In the genomic region with DNA sequence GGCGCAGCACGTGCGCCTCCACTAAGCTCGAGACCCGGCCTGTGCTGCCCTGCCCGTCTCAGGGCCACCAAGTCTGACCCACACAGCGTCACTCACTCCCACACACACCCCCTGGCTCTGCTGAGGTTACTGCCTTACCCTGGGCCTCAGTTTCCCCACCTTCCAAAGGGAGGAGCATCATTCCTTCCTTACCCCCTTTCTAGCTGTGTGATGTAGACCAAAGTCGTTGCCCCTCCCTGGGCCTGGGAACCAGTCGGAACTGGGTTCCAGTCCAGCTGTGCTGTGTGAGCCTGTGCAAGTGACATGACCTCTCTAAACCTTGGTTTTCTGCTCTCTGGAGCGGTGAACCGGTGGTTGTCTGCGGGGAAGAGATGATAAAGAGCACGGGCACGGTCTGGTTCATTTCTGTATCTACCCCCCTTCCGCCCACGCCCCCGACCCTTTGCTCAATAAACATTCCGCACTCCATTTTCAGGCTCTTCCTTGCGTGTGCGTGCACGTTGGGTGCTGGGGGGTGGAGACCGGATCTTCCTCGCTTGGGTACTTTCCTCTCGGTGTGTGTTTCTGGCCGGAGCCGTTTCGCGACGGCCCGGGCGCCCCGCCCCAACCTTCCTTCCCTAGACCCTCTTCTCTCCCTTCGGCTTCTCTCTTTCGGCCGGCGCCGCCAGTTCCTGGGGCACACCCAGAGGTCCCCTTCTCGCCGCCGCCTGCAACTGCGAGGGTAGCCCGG, we compare ENCODE assay signal across 8 cellular contexts. TPM values are rescaled to one million over a fixed set of nuclear protein-coding genes. Genes with fewer than 3 reads are reported as not detected.
DNase-seq lines count a peak whose midpoint lies in the region; ATAC-seq and TF ChIP-seq lines count a peak whose summit lies in the region.

A gene with protein sequence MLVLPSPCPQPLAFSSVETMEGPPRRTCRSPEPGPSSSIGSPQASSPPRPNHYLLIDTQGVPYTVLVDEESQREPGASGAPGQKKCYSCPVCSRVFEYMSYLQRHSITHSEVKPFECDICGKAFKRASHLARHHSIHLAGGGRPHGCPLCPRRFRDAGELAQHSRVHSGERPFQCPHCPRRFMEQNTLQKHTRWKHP (plus strand): TSS at position 647 of the 730 bp plus-strand sequence. CDS start 923 bp downstream, outside the sequence.

- peaks cover 4 to 24% (median 23%) of the 10 kb centered on the region in 3 donors for H3K27me3 Mint-ChIP-seq in CD14-positive monocyte (ENCODE audit: low read depth in 3 of 3)

- no peaks in the 10 kb centered on the region for H3K27me3 ChIP-seq in hepatocyte

- in situ Hi-C loops in astrocyte of the cerebellum (cut with HindIII; ENCODE audit: low sequenced_read_pairs), result no loop called here

- H3K4me2 ChIP-seq in hepatocyte, result peak within 1 kb of the TSS; percentile 92

- ATAC-seq in GM21515 (IDR thresholded peaks at IDR 0.05; ENCODE audit: unreplicated experiment), result peak; percentile 25
- ATAC-seq in HG02938 (IDR thresholded peaks at IDR 0.05; ENCODE audit: unreplicated experiment), result no peak

- peak within 1 kb of the TSS; percentile 87 to 97 for H3K4me3 Mint-ChIP-seq in CD14-positive monocyte

- H4K20me1 ChIP-seq in hepatocyte (ENCODE audit: insufficient read depth, poor library complexity, severe bottlenecking), result no peaks in the 10 kb centered on the region

- H3K9me3 ChIP-seq in hepatocyte (ENCODE audit: low read depth), result no peaks in the 10 kb centered on the region

- H3K4me3 ChIP-seq in astrocyte of the cerebellum (ENCODE audit: low read depth, low read length) (peak within 1 kb of the TSS; percentile 82), hepatocyte (peak within 1 kb of the TSS; percentile 99)

- intact Hi-C loops in CD14-positive monocyte (cut with micrococcal nuclease), result loop anchor here in 1 of 2 donors (5.0 kb wide), 1 partner anchor 36 kb away; the partner anchor contains the start of gene ZNF865

- H3K9me2 ChIP-seq in hepatocyte (replicated peaks; ENCODE audit: insufficient read depth), result no peaks in the 10 kb centered on the region

- peaks cover 74% of the 10 kb centered on the region for H3K79me2 ChIP-seq in hepatocyte

- peaks cover 23% of the 10 kb centered on the region for H3K4me1 ChIP-seq in hepatocyte (ENCODE audit: insufficient read depth)

- H3K9me3 Mint-ChIP-seq in CD14-positive monocyte, result peaks cover 0 to 7% (median 3%) of the 10 kb centered on the region in 7 donors

- H3K4me1 Mint-ChIP-seq in CD14-positive monocyte, result peaks cover 58% of the 10 kb centered on the region

- 3% methylated on average over 39 of the region's 42 CpGs for WGBS in hepatocyte (ENCODE audit: low lambda C conversion rate, missing lambda C conversion rate)

- TF ChIP-seq CTCF in CD14-positive monocyte (IDR thresholded peaks at IDR 0.05), result no peak
- TF ChIP-seq CTCF in astrocyte of the cerebellum (IDR thresholded peaks at IDR 0.05; ENCODE audit: low read depth, low read length, missing control alignments), result no peak
- no peak for TF ChIP-seq CTCF in hepatocyte (IDR thresholded peaks at IDR 0.05; ENCODE audit: poor library complexity)

- no peaks in the 10 kb centered on the region for H3K36me3 ChIP-seq in hepatocyte (replicated peaks; ENCODE audit: insufficient read depth, low read depth)

- peak; percentile 69 for DNase-seq in CD14-positive monocyte (ENCODE audit: low spot score)
- DNase-seq in NCI-H1930 (lab: John Stamatoyannopoulos, UW), result peak; percentile 42 to 74
- peak; percentile 40 for DNase-seq in T1000 (lab: John Stamatoyannopoulos, UW)
- peak; percentile 36 for DNase-seq in astrocyte of the cerebellum (ENCODE audit: low read depth)
- peak; percentile 83 for DNase-seq in hepatocyte (ENCODE audit: low spot score)
- peak; percentile 72 for DNase-seq in renal cortical epithelial cell (ENCODE audit: low read depth)

- peak within 1 kb of the TSS; percentile 80 to 92 (median 87) for H3K27ac Mint-ChIP-seq in CD14-positive monocyte

- peak within 1 kb of the TSS; percentile 98 for H3K27ac ChIP-seq in hepatocyte

- peak within 1 kb of the TSS; percentile 69 for H2AFZ ChIP-seq in hepatocyte

- H3K36me3 Mint-ChIP-seq in CD14-positive monocyte, result peaks cover 13 to 28% of the 10 kb centered on the region in 2 donors

RNA-seq across cellular contexts. Expression of the gene that starts here (rescaled TPM):
- 10 to 100 TPM; 29.4 to 31.6 TPM for polyA plus RNA-seq in CD14-positive monocyte
- 12.2 and 17.3 TPM in 2 replicates for total RNA-seq in hepatocyte
- 14.2 and 22.5 TPM in 2 replicates for polyA plus RNA-seq in hepatocyte
- 17.3 and 22.1 TPM in 2 replicates for total RNA-seq in renal cortical epithelial cell
